Comparison of ENCODE assay signal across 21 cellular contexts in genomic region chr1:70277875-70278274, GRCh38. TPM values are rescaled to one million over a fixed set of nuclear protein-coding genes. Genes with fewer than 3 reads are reported as not detected.
DNase-seq lines count a peak whose midpoint lies in the region; ATAC-seq and TF ChIP-seq lines count a peak whose summit lies in the region.
"Had no signal": no experiment of that assay in that cellular context is flagged by ENCODE, and none has a peak within 500 bp of the region (broad histone marks: within the 10 kb centered on the region; RNA-seq: fewer than 3 reads in every experiment).

No MANE protein-coding gene starts in this region.

- CTCF ChIA-PET in OCI-LY7 (lab: Charles Lee; ENCODE audit: unreplicated experiment) (no interaction called here), T-cell (lab: Charles Lee) (no interaction called here)

- ATAC-seq in GM18511 (IDR thresholded peaks at IDR 0.05; ENCODE audit: unreplicated experiment), result peak; percentile 49
- ATAC-seq in left colon, result peak; percentile 46
- ATAC-seq in T-cell (replicated peaks in 1 of 4), result no peak
- ATAC-seq: CD8-positive, alpha-beta T cell; HCT116; Panc1 had no signal

- H4K20me1 ChIP-seq in OCI-LY7 (ENCODE audit: insufficient read depth, low read length), result no peaks in the 10 kb centered on the region

- no peak overlapping the region for H3K27ac ChIP-seq in OCI-LY7 (ENCODE audit: low read depth, low read length, poor library complexity, severe bottlenecking)
- no peak overlapping the region for H3K27ac ChIP-seq in thyroid gland

- no peaks in the 10 kb centered on the region for H3K9me3 Mint-ChIP-seq in T-helper 1 cell treated with Interleukin-12 subunit alpha and Interleukin-12 subunit beta and Interleukin-4 antibody, amounts not matched to agents 30 μg/mL and 1 μg/mL, for 36 hours
- no peaks in the 10 kb centered on the region for H3K9me3 Mint-ChIP-seq in T-cell
- H3K9me3 Mint-ChIP-seq: CD8-positive, alpha-beta T cell; IgD-negative memory B cell had no signal

- no peak overlapping the region for H3K4me3 ChIP-seq in OCI-LY7 (ENCODE audit: low read depth, low read length, poor library complexity, severe bottlenecking)
- no peak overlapping the region for H3K4me3 ChIP-seq in thyroid gland (replicated peaks in 1 of 3)

- H3K27me3 Mint-ChIP-seq in T-helper 1 cell treated with Interleukin-12 subunit alpha and Interleukin-12 subunit beta and Interleukin-4 antibody, amounts not matched to agents 30 μg/mL and 1 μg/mL, for 36 hours (ENCODE audit: low read depth), result no peaks in the 10 kb centered on the region
- H3K27me3 Mint-ChIP-seq in T-cell, result no peaks in the 10 kb centered on the region
- H3K27me3 Mint-ChIP-seq: IgD-negative memory B cell had no signal

- peak overlapping the region; percentile 36 for H3K27ac Mint-ChIP-seq in T-helper 1 cell treated with Interleukin-12 subunit alpha and Interleukin-12 subunit beta and Interleukin-4 antibody, amounts not matched to agents 30 μg/mL and 1 μg/mL, for 36 hours
- no peak overlapping the region for H3K27ac Mint-ChIP-seq in T-cell
- H3K27ac Mint-ChIP-seq: CD8-positive, alpha-beta T cell had no signal

- WGBS in thyroid gland, 2 donors, result 96 to 97% methylated on average over 5 of the region's 5 CpGs

- no peak for DNase-seq in T-helper 1 cell
- peak; percentile 25 for DNase-seq in OCI-LY7 (ENCODE audit: low spot score)
- no peak for DNase-seq in left colon
- no peak for DNase-seq in midbrain (lab: John Stamatoyannopoulos, UW)
- DNase-seq in thyroid gland, result no peak
- no peak for DNase-seq in T-cell
- DNase-seq: AML-193; C1 segment of cervical spinal cord; CD8-positive, alpha-beta T cell; Kasumi-1; NCI-H1694; NCI-H345; NCI-H524; NCI-H774; NK-92 treated with Interleukin-12 subunit alpha and Interleukin-12 subunit beta, amount 100 ng/mL, for 24 hours; SIG-M5 had no signal

- H3K36me3 Mint-ChIP-seq in T-helper 1 cell treated with Interleukin-12 subunit alpha and Interleukin-12 subunit beta and Interleukin-4 antibody, amounts not matched to agents 30 μg/mL and 1 μg/mL, for 36 hours (ENCODE audit: low read depth), result peaks cover 21% of the 10 kb centered on the region
- H3K36me3 Mint-ChIP-seq in T-cell, result peaks cover 33% of the 10 kb centered on the region

- no peak overlapping the region for H2AFZ ChIP-seq in OCI-LY7 (ENCODE audit: low read length)

- H3K9me3 ChIP-seq in OCI-LY7 (ENCODE audit: low read length), result no peaks in the 10 kb centered on the region
- no peaks in the 10 kb centered on the region for H3K9me3 ChIP-seq in thyroid gland

- no peak for TF ChIP-seq CTCF in OCI-LY7 (conservative IDR thresholded peaks at IDR 0.05; ENCODE audit: low read length)
- TF ChIP-seq CTCF in thyroid gland (IDR thresholded peaks at IDR 0.05), result no peak

- intact Hi-C loops in OCI-LY7 (cut with micrococcal nuclease; ENCODE audit: unreplicated experiment), result loop anchor here (10.0 kb wide), 1 partner anchor 217 kb away; no protein-coding TSS in a partner anchor
- intact Hi-C loops in left colon (cut with DNase I, micrococcal nuclease), result no loop called here
- intact Hi-C loops in thyroid gland (cut with DNase I), result no loop called here

- H3K4me1 Mint-ChIP-seq in T-helper 1 cell treated with Interleukin-12 subunit alpha and Interleukin-12 subunit beta and Interleukin-4 antibody, amounts not matched to agents 30 μg/mL and 1 μg/mL, for 36 hours (ENCODE audit: low read depth), result peaks cover 2% of the 10 kb centered on the region
- peaks cover 0 to 3% (median 0%) of the 10 kb centered on the region in 3 donors for H3K4me1 Mint-ChIP-seq in T-cell

- H3K36me3 ChIP-seq in OCI-LY7 (ENCODE audit: insufficient read depth, low read length), result peaks cover 38% of the 10 kb centered on the region
- H3K36me3 ChIP-seq in thyroid gland, result no peaks in the 10 kb centered on the region

- TF ChIP-seq POLR2A in thyroid gland (IDR thresholded peaks at IDR 0.05), result no peak

- H3K27me3 ChIP-seq in thyroid gland, result no peaks in the 10 kb centered on the region

- no peak overlapping the region for H3K4me2 ChIP-seq in OCI-LY7 (ENCODE audit: low read length)

- no peak overlapping the region for H3K4me3 Mint-ChIP-seq in T-helper 1 cell treated with Interleukin-12 subunit alpha and Interleukin-12 subunit beta and Interleukin-4 antibody, amounts not matched to agents 30 μg/mL and 1 μg/mL, for 36 hours
- H3K4me3 Mint-ChIP-seq in T-cell, result no peak overlapping the region
- H3K4me3 Mint-ChIP-seq: CD8-positive, alpha-beta T cell had no signal

- POLR2A ChIA-PET in OCI-LY7 (lab: Charles Lee) (no interaction called here), T-cell (lab: Charles Lee) (no interaction called here)

- no peaks in the 10 kb centered on the region for H3K79me2 ChIP-seq in OCI-LY7 (ENCODE audit: insufficient read depth, low read depth, low read length)

- H3K9me2 ChIP-seq in OCI-LY7 (ENCODE audit: insufficient read depth, low read length), result no peaks in the 10 kb centered on the region

- peaks cover 11% of the 10 kb centered on the region for H3K4me1 ChIP-seq in OCI-LY7 (ENCODE audit: insufficient read depth, low read length, poor library complexity, severe bottlenecking)
- no peaks in the 10 kb centered on the region for H3K4me1 ChIP-seq in thyroid gland

- BruUV-seq in OCI-LY7 (replicated peaks; lab: Mats Ljungman, UMichigan), result no TSS peak

RNA-seq across cellular contexts. Expression of gene SRSF11, which starts 56.7 kb away (rescaled TPM):
- total RNA-seq in OCI-LY7 (2014; rRNA removed; shearing (Covaris generic)), result 165 and 198 TPM in 2 replicates
- 245 and 265 TPM in 2 replicates for total RNA-seq in OCI-LY7 (2022)
- 100 to 1,000 TPM in 1 of 2 donors, 10 to 100 TPM in 1; 97.8 to 102 TPM for total RNA-seq in left colon
- 100 to 1,000 TPM; 139 to 325 (median 258) TPM for total RNA-seq in thyroid gland
- total RNA-seq in T-cell, result 100 to 1,000 TPM; 291 to 374 (median 302) TPM

Comparison
In these comparisons a context has a peak if more than half of its experiments do, and no peak if none do; other contexts are left out.
1. ATAC-seq: peak in GM18511 (single experiment) and left colon (single experiment); none in T-cell (0 of 4).